In the genomic region with DNA sequence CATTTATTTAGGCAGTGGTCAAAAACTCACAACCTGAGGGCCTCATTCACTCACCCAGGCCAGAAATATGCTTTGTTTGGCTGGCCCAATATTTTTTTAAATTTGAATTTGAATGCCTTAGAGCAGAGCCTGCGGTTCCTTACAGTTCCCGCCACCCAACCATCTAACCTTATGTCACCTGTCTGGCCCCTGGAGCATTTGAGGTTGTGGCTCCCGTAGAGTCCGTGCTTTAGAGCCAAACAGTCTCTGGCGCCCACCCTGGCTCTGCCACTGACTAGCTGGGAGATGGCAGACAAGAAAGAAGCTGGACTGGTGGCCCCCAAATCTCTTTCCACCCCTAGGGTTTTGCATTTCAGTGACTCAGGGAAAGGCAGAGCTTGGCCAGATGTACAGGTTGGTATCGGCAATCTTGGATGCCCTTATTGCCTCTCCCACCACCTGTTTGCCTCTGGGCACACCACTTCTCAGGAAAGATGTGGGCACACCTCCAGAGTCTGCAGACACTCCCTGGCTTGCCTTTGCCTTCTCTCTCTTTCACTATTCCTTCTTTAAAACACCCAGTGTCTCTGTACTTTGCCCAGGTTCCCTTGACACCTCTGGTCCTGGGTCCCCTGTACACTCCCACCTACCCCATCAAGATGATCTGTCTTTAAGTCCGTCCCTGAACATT, we compare ENCODE assay signal across 11 cellular contexts. TPM values are rescaled to one million over a fixed set of nuclear protein-coding genes. Genes with fewer than 3 reads are reported as not detected.
DNase-seq lines count a peak whose midpoint lies in the region; ATAC-seq and TF ChIP-seq lines count a peak whose summit lies in the region.
"Had no signal": no experiment of that assay in that cellular context is flagged by ENCODE, and none has a peak within 500 bp of the region (broad histone marks: within the 10 kb centered on the region; RNA-seq: fewer than 3 reads in every experiment).

No MANE protein-coding gene starts in this region.

- CTCF ChIA-PET in Caco-2 (lab: Charles Lee) = no interaction called here

- H3K9ac ChIP-seq in OCI-LY3 (ENCODE audit: low read length) = no peak overlapping the region
- no peak overlapping the region for H3K9ac ChIP-seq in parathyroid adenoma

- H3K4me1 Mint-ChIP-seq in Caco-2 (ENCODE audit: low read depth, unreplicated experiment) (peaks cover 38% of the 10 kb centered on the region), chondrocyte (ENCODE audit: low read depth) (peaks cover 76% of the 10 kb centered on the region)

- H3K27ac Mint-ChIP-seq in Caco-2 (ENCODE audit: unreplicated experiment) (no peak overlapping the region), chondrocyte (ENCODE audit: unreplicated experiment) (peak overlapping the region; percentile 93)

- H3K4me1 ChIP-seq in Caco-2 = peaks cover 25% of the 10 kb centered on the region
- peaks cover 49% of the 10 kb centered on the region for H3K4me1 ChIP-seq in OCI-LY3 (ENCODE audit: low read length)
- H3K4me1 ChIP-seq in parathyroid adenoma = peaks cover 49% of the 10 kb centered on the region

- DNase-seq in Caco-2 = no peak
- DNase-seq in chondrocyte (ENCODE audit: low spot score) = no peak
- DNase-seq in left ventricle myocardium superior = no peak
- no peak for DNase-seq in foreskin fibroblast
- no peak for DNase-seq in midbrain (lab: John Stamatoyannopoulos, UW)
- DNase-seq: foreskin melanocyte had no signal

- H3K27me3 Mint-ChIP-seq in Caco-2 (ENCODE audit: insufficient read depth, unreplicated experiment) (no peaks in the 10 kb centered on the region), chondrocyte (ENCODE audit: low read depth) (no peaks in the 10 kb centered on the region)

- TF ChIP-seq CTCF in Caco-2 (IDR thresholded peaks at IDR 0.05; ENCODE audit: insufficient read depth in 1 of 2, low read depth in 1 of 2, low read length in 1 of 2, severe bottlenecking in 1 of 2, unreplicated experiment in 1 of 2) (no peak), OCI-LY3 (IDR thresholded peaks at IDR 0.05; ENCODE audit: low read depth, low read length) (no peak), chondrocyte (IDR thresholded peaks at IDR 0.05) (no peak), parathyroid adenoma (IDR thresholded peaks at IDR 0.05) (no peak), foreskin fibroblast (IDR thresholded peaks at IDR 0.05; ENCODE audit: low read depth, low read length) (no peak)

- no peak overlapping the region for H3K4me3 ChIP-seq in Caco-2 (ENCODE audit: low read depth, low read length)
- H3K4me3 ChIP-seq in OCI-LY3 (ENCODE audit: low read length) = no peak overlapping the region
- no peak overlapping the region for H3K4me3 ChIP-seq in parathyroid adenoma (ENCODE audit: low read depth, low read length)
- no peak overlapping the region for H3K4me3 ChIP-seq in foreskin fibroblast (ENCODE audit: low read depth in 1 of 2, low read length in 2 of 2)
- H3K4me3 ChIP-seq: mucosa of descending colon had no signal

- H3K36me3 Mint-ChIP-seq in Caco-2 (ENCODE audit: insufficient read depth, unreplicated experiment) = peaks cover 13% of the 10 kb centered on the region
- no peaks in the 10 kb centered on the region for H3K36me3 Mint-ChIP-seq in chondrocyte (ENCODE audit: low read depth)

- 0 out of 2 replicates have a peak, but pooled peaks cover 5% of the 10 kb centered on the region for H4K20me1 ChIP-seq in OCI-LY3 (ENCODE audit: insufficient read depth, low read length)

- H3K4me2 ChIP-seq in OCI-LY3 (ENCODE audit: low read length) (peak overlapping the region; percentile 89; the same call in 1 of the 2 replicates), parathyroid adenoma (ENCODE audit: low read length) (peak overlapping the region; percentile 32)

- peak overlapping the region; percentile 6 for H3K4me3 Mint-ChIP-seq in Caco-2 (ENCODE audit: unreplicated experiment)
- no peak overlapping the region for H3K4me3 Mint-ChIP-seq in chondrocyte (ENCODE audit: unreplicated experiment)

- no peaks in the 10 kb centered on the region for H3K27me3 ChIP-seq in Caco-2 (replicated peaks; ENCODE audit: control insufficient read depth, insufficient read depth, low read length)
- no peaks in the 10 kb centered on the region for H3K27me3 ChIP-seq in OCI-LY3 (ENCODE audit: low read depth, low read length)
- no peaks in the 10 kb centered on the region for H3K27me3 ChIP-seq in parathyroid adenoma (ENCODE audit: control insufficient read depth, insufficient read depth, low read length)

- H3K9me3 Mint-ChIP-seq in Caco-2 (ENCODE audit: unreplicated experiment) (no peaks in the 10 kb centered on the region), chondrocyte (ENCODE audit: low read depth) (no peaks in the 10 kb centered on the region)

- no peaks in the 10 kb centered on the region for H3K9me3 ChIP-seq in Caco-2
- no peaks in the 10 kb centered on the region for H3K9me3 ChIP-seq in OCI-LY3 (ENCODE audit: insufficient read depth, low read length)
- H3K9me3 ChIP-seq in parathyroid adenoma (ENCODE audit: control insufficient read depth, low read length) = no peaks in the 10 kb centered on the region
- H3K9me3 ChIP-seq: mucosa of descending colon had no signal

- ATAC-seq in left ventricle myocardium superior (no peak), HG03280 (IDR thresholded peaks at IDR 0.05; ENCODE audit: unreplicated experiment) (no peak)
- ATAC-seq: activated CD4-positive, CD25-positive, alpha-beta regulatory T cell treated with anti-CD3 and anti-CD28 coated beads, Interleukin-2, amount 50 U/mL, for 24 hours had no signal

- no peak overlapping the region for H3K27ac ChIP-seq in OCI-LY3 (ENCODE audit: low read length)
- peak overlapping the region; percentile 92 for H3K27ac ChIP-seq in parathyroid adenoma

- H3K36me3 ChIP-seq in Caco-2 (ENCODE audit: control insufficient read depth, insufficient read depth, low read length) (no peaks in the 10 kb centered on the region), OCI-LY3 (replicated peaks; ENCODE audit: low read depth, low read length) (peaks cover 14% of the 10 kb centered on the region), parathyroid adenoma (ENCODE audit: control insufficient read depth, insufficient read depth, low read length) (no peaks in the 10 kb centered on the region)

- POLR2A ChIA-PET in Caco-2 (lab: Charles Lee) = no interaction called here

- H2AFZ ChIP-seq in OCI-LY3 (ENCODE audit: low read depth, low read length) (no peak overlapping the region), parathyroid adenoma (peak overlapping the region; percentile 81)

- intact Hi-C loops in Caco-2 (cut with micrococcal nuclease; ENCODE audit: unreplicated experiment) (no loop called here), left ventricle myocardium superior (cut with micrococcal nuclease) (no loop called here)

- no TSS peak for BruUV-seq in Caco-2 (replicated peaks; lab: Mats Ljungman, UMichigan)

- peaks cover 32% of the 10 kb centered on the region for H3K79me2 ChIP-seq in OCI-LY3 (ENCODE audit: low read length)
- H3K79me2 ChIP-seq in parathyroid adenoma = peaks cover 24% of the 10 kb centered on the region

RNA-seq across cellular contexts. Expression of gene MAP3K14, which starts 1.9 kb away (rescaled TPM):
- 10.0 and 11.7 TPM in 2 replicates for total RNA-seq in Caco-2 (2022)
- 3.9 to 8.6 TPM (median 5.2 TPM) in 3 replicates for total RNA-seq in chondrocyte
- 16.6 TPM for total RNA-seq in left ventricle myocardium superior

RNA-seq across cellular contexts. Expression of gene SPATA32, which starts 56.8 kb away (rescaled TPM):
- total RNA-seq in Caco-2 (2022) (not detected in 2 replicates), chondrocyte (not detected in 3 replicates), left ventricle myocardium superior (not detected)
